ENCODE assay signal across 18 cellular contexts in the genomic region with DNA sequence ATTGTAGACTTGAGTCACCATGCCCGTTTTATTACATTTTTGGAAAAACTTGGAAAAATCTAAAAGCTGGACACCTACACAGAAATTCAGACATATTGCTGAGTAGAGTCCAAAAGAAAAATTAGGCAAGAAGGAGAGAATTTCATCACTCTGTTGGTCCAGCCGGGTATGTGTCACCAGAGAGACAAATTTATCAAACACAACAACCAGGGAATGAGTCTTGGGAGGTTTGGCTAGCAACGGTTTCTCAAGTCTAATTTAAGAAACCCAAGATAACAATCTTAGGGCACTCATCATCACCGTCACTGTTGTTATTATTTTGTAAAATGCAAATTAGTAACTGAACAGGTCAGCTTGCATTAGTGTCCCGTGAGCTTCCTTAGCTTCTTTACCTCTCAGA. TPM values are rescaled to one million over a fixed set of nuclear protein-coding genes. Genes with fewer than 3 reads are reported as not detected.
DNase-seq lines count a peak whose midpoint lies in the region; FAIRE-seq and TF ChIP-seq lines count a peak whose summit lies in the region.
"Had no signal": no experiment of that assay in that cellular context is flagged by ENCODE, and none has a peak within 500 bp of the region (broad histone marks: within the 10 kb centered on the region; RNA-seq: fewer than 3 reads in every experiment).

No MANE protein-coding gene starts in this region.

- no peaks in the 10 kb centered on the region for H3K4me1 Mint-ChIP-seq in activated CD4-positive, alpha-beta T cell treated with anti-CD3 and anti-CD28 coated beads, Interleukin-2, amount 10 ng/mL, durations not matched to agents 7 days and 5 days
- H3K4me1 Mint-ChIP-seq: activated T-helper 17 cell treated with anti-CD3 and anti-CD28 coated beads, Interleukin-2, amount 50 U/mL, for 72 hours; naive thymus-derived CD4-positive, alpha-beta T cell had no signal

- no peaks in the 10 kb centered on the region for H3K27me3 ChIP-seq in sigmoid colon

- no peak for FAIRE-seq in H54 (lab: Jason Lieb, UNC)

- intact Hi-C loops in sigmoid colon (cut with DNase I): no loop called here

- H3K36me3 ChIP-seq in sigmoid colon: no peaks in the 10 kb centered on the region
- H3K36me3 ChIP-seq: prostate gland, suprapubic skin had no signal

- CTCF ChIA-PET in activated CD4-positive, alpha-beta T cell treated with anti-CD3 and anti-CD28 coated beads, Interleukin-2, amount 10 ng/mL, durations not matched to agents 7 days and 5 days (lab: Charles Lee): interaction anchor here (0.6 kb wide), 1 partner anchor 203 kb away, joined by 7 read pairs; no protein-coding TSS in a partner anchor

- no peaks in the 10 kb centered on the region for H3K9me3 Mint-ChIP-seq in activated CD4-positive, alpha-beta T cell treated with anti-CD3 and anti-CD28 coated beads, Interleukin-2, amount 10 ng/mL, durations not matched to agents 7 days and 5 days
- H3K9me3 Mint-ChIP-seq: activated T-helper 17 cell treated with anti-CD3 and anti-CD28 coated beads, Interleukin-2, amount 50 U/mL, for 72 hours; dendritic cell treated with granulocyte-macrophage colony-stimulating factor and Interleukin-4, amounts not matched to agents 40 ng/mL and 50 ng/mL, for 4 days; naive thymus-derived CD4-positive, alpha-beta T cell had no signal

- TF ChIP-seq POLR2A in H54 (IDR thresholded peaks at IDR 0.05; ENCODE audit: low read depth, low read length) (no peak), sigmoid colon (IDR thresholded peaks at IDR 0.05) (no peak)

- no peak overlapping the region for H3K4me3 Mint-ChIP-seq in activated CD4-positive, alpha-beta T cell treated with anti-CD3 and anti-CD28 coated beads, Interleukin-2, amount 10 ng/mL, durations not matched to agents 7 days and 5 days
- H3K4me3 Mint-ChIP-seq: activated CD8-positive, alpha-beta T cell treated with anti-CD3 and anti-CD28 coated beads, Interleukin-2, amount 10 ng/mL, durations not matched to agents 7 days and 5 days; activated T-helper 17 cell treated with anti-CD3 and anti-CD28 coated beads, Interleukin-2, amount 50 U/mL, for 72 hours; dendritic cell treated with granulocyte-macrophage colony-stimulating factor and Interleukin-4, amounts not matched to agents 40 ng/mL and 50 ng/mL, for 4 days; naive thymus-derived CD4-positive, alpha-beta T cell had no signal

- H3K4me3 ChIP-seq in sigmoid colon: no peak overlapping the region
- H3K4me3 ChIP-seq: prostate gland, suprapubic skin had no signal

- no peak for TF ChIP-seq CTCF in sigmoid colon (IDR thresholded peaks at IDR 0.05)

- H3K4me1 ChIP-seq in sigmoid colon: no peaks in the 10 kb centered on the region
- H3K4me1 ChIP-seq: prostate gland, suprapubic skin had no signal

- H3K27me3 Mint-ChIP-seq in activated CD4-positive, alpha-beta T cell treated with anti-CD3 and anti-CD28 coated beads, Interleukin-2, amount 10 ng/mL, durations not matched to agents 7 days and 5 days: peaks cover 18% of the 10 kb centered on the region

- TF ChIP-seq EP300 in sigmoid colon (IDR thresholded peaks at IDR 0.05): no peak

- DNase-seq in AG08395 (ENCODE audit: low spot score) (peak; percentile 90), H54 (ENCODE audit: insufficient read length, low spot score) (peak; percentile 24), amniotic epithelial cell (ENCODE audit: low read depth) (peak; percentile 86), iris pigment epithelial cell (ENCODE audit: low read depth) (peak; percentile 12), sigmoid colon (no peak), NCI-H526 (lab: John Stamatoyannopoulos, UW) (no peak)
- no peak for DNase-seq in activated CD4-positive, alpha-beta T cell treated with anti-CD3 and anti-CD28 coated beads, Interleukin-2, amount 10 ng/mL, durations not matched to agents 7 days and 5 days
- DNase-seq in stimulated activated CD4-positive, alpha-beta T cell treated with anti-CD3 and anti-CD28 coated beads, Interleukin-4, amount 100 ng/mL, for 4 hours: no peak
- DNase-seq: activated CD8-positive, alpha-beta T cell treated with anti-CD3 and anti-CD28 coated beads, Interleukin-2, amount 10 ng/mL, durations not matched to agents 7 days and 5 days; erythroblast; naive thymus-derived CD4-positive, alpha-beta T cell; NCI-H1092; NCI-H2171; SK-N-SH had no signal

- no peaks in the 10 kb centered on the region for H3K36me3 Mint-ChIP-seq in activated CD4-positive, alpha-beta T cell treated with anti-CD3 and anti-CD28 coated beads, Interleukin-2, amount 10 ng/mL, durations not matched to agents 7 days and 5 days (ENCODE audit: low read depth)
- H3K36me3 Mint-ChIP-seq: naive thymus-derived CD4-positive, alpha-beta T cell had no signal

- POLR2A ChIA-PET in activated CD4-positive, alpha-beta T cell treated with anti-CD3 and anti-CD28 coated beads, Interleukin-2, amount 10 ng/mL, durations not matched to agents 7 days and 5 days (lab: Charles Lee): no interaction called here

- WGBS in sigmoid colon, 2 donors: 69 to 74% methylated on average over 5 of the region's 5 CpGs

- no peaks in the 10 kb centered on the region for H3K9me3 ChIP-seq in sigmoid colon
- H3K9me3 ChIP-seq: prostate gland, SK-N-SH, suprapubic skin had no signal

- H3K27ac ChIP-seq in sigmoid colon: no peak overlapping the region
- H3K27ac ChIP-seq: prostate gland, suprapubic skin had no signal

- H3K27ac Mint-ChIP-seq in activated CD4-positive, alpha-beta T cell treated with anti-CD3 and anti-CD28 coated beads, Interleukin-2, amount 10 ng/mL, durations not matched to agents 7 days and 5 days: no peak overlapping the region
- H3K27ac Mint-ChIP-seq: activated CD8-positive, alpha-beta T cell treated with anti-CD3 and anti-CD28 coated beads, Interleukin-2, amount 10 ng/mL, durations not matched to agents 7 days and 5 days; activated T-helper 17 cell treated with anti-CD3 and anti-CD28 coated beads, Interleukin-2, amount 50 U/mL, for 72 hours; dendritic cell treated with granulocyte-macrophage colony-stimulating factor and Interleukin-4, amounts not matched to agents 40 ng/mL and 50 ng/mL, for 4 days had no signal

RNA-seq across cellular contexts. Expression of a gene that starts 27.7 kb away (rescaled TPM):
- total RNA-seq in sigmoid colon: 10 to 100 TPM in 3 of 4 donors, 1 to 10 TPM in 1; 9.8 to 35.2 (median 15.4) TPM
- polyA plus RNA-seq in sigmoid colon: 10 to 100 TPM in 1 of 3 donors, 1 to 10 TPM in 2; 5.4 to 10.8 (median 6.9) TPM
- under 1 TPM; 0.27 to 0.37 TPM for total RNA-seq in activated CD4-positive, alpha-beta T cell treated with anti-CD3 and anti-CD28 coated beads, Interleukin-2, amount 10 ng/mL, durations not matched to agents 7 days and 5 days
- polyA plus RNA-seq: naive thymus-derived CD4-positive, alpha-beta T cell had no signal

Comparison
In these comparisons a context has a peak if more than half of its experiments do, and no peak if none do; other contexts are left out.
1. DNase-seq: peak in AG08395 (single experiment), H54 (single experiment), amniotic epithelial cell (single experiment) and iris pigment epithelial cell (single experiment); none in sigmoid colon (single experiment), activated CD4-positive, alpha-beta T cell treated with anti-CD3 and anti-CD28 coated beads, Interleukin-2, amount 10 ng/mL, durations not matched to agents 7 days and 5 days (single experiment), NCI-H526 (0 of 2) and stimulated activated CD4-positive, alpha-beta T cell treated with anti-CD3 and anti-CD28 coated beads, Interleukin-4, amount 100 ng/mL, for 4 hours (0 of 2).
2. RNA of a gene that starts 27.7 kb away (total RNA-seq): 9.8 to 35.2 TPM in sigmoid colon; 0.27 to 0.37 TPM in activated CD4-positive, alpha-beta T cell treated with anti-CD3 and anti-CD28 coated beads, Interleukin-2, amount 10 ng/mL, durations not matched to agents 7 days and 5 days; every median in the first group is over 4 times any median in the second.